Comparison of ENCODE assay signal across 8 cellular contexts in the genomic region with DNA sequence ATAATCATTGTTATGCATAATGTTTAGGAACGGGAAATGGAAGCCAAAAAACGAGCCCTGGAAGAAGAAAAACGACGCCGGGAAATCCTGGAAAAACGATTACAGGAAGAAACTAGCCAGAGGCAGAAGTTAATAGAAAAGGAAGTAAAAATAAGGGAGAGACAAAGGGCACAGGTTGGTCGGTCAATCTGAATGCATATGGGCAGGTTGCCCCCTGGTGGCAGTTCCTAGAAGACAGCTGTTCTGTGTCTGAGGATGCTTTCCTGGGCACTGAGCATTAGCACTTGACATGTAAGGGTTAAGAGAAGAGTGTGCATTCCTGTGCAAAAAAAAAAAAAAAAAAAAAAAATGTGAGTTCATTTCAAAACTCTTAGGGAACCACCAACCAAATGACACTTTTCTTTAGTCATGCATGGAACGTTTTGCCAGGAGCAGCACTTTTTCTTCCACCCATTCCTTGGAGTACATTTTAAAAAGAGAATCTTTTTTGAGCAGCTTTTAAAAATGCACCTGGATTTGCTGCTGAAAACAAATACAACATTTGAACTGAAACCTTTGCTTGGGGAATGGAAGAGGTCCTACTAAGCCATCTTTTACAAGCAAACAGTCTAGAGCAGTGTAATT. TPM values are rescaled to one million over a fixed set of nuclear protein-coding genes. Genes with fewer than 3 reads are reported as not detected.
DNase-seq lines count a peak whose midpoint lies in the region; ATAC-seq and TF ChIP-seq lines count a peak whose summit lies in the region.

No MANE protein-coding gene starts in this region.

- TF ChIP-seq POLR2A in NB4 (IDR thresholded peaks at IDR 0.05; ENCODE audit: extremely low read depth, insufficient read length), result no peak

- in situ Hi-C loops in SK-MEL-5 (cut with HindIII; ENCODE audit: low pct_unique_long_range_greater_than_20kb, low sequenced_read_pairs), result loop anchor here (25.0 kb wide), 1 partner anchor 255 kb away; no protein-coding TSS in a partner anchor

- H3K27ac Mint-ChIP-seq in activated naive CD4-positive, alpha-beta T cell treated with anti-CD3 and anti-CD28 coated beads for 36 hours, result no peak overlapping the region
- peak overlapping the region; percentile 9 for H3K27ac Mint-ChIP-seq in glutamatergic neuron (ENCODE audit: unreplicated experiment)
- H3K27ac Mint-ChIP-seq in type B pancreatic cell, result peak overlapping the region; percentile 49

- no peaks in the 10 kb centered on the region for H3K27me3 Mint-ChIP-seq in activated naive CD4-positive, alpha-beta T cell treated with anti-CD3 and anti-CD28 coated beads for 36 hours (ENCODE audit: low read depth)
- H3K27me3 Mint-ChIP-seq in glutamatergic neuron (ENCODE audit: unreplicated experiment) (peaks cover 2% of the 10 kb centered on the region), type B pancreatic cell (no peaks in the 10 kb centered on the region)

- H3K36me3 Mint-ChIP-seq in activated naive CD4-positive, alpha-beta T cell treated with anti-CD3 and anti-CD28 coated beads for 36 hours (ENCODE audit: low read depth), result no peaks in the 10 kb centered on the region
- no peaks in the 10 kb centered on the region for H3K36me3 Mint-ChIP-seq in glutamatergic neuron (ENCODE audit: unreplicated experiment)
- no peaks in the 10 kb centered on the region for H3K36me3 Mint-ChIP-seq in type B pancreatic cell

- CTCF ChIA-PET in activated naive CD4-positive, alpha-beta T cell treated with anti-CD3 and anti-CD28 coated beads for 36 hours (lab: Charles Lee), result interaction anchor here (0.6 to 8.2 kb wide), 29 partner anchors 10 to 390 kb away, joined by 3 to 159 read pairs (median 4); a partner anchor contains a TSS

- ATAC-seq in HG02571 (IDR thresholded peaks at IDR 0.05; ENCODE audit: unreplicated experiment), result peak; percentile 93

- no peaks in the 10 kb centered on the region for H3K9me3 Mint-ChIP-seq in activated naive CD4-positive, alpha-beta T cell treated with anti-CD3 and anti-CD28 coated beads for 36 hours
- H3K9me3 Mint-ChIP-seq in glutamatergic neuron (ENCODE audit: unreplicated experiment), result peaks cover 2% of the 10 kb centered on the region
- H3K9me3 Mint-ChIP-seq in type B pancreatic cell, result no peaks in the 10 kb centered on the region

- H3K4me3 Mint-ChIP-seq in activated naive CD4-positive, alpha-beta T cell treated with anti-CD3 and anti-CD28 coated beads for 36 hours, result no peak overlapping the region
- H3K4me3 Mint-ChIP-seq in glutamatergic neuron (ENCODE audit: unreplicated experiment), result no peak overlapping the region
- H3K4me3 Mint-ChIP-seq in type B pancreatic cell, result peak overlapping the region; percentile 17

- peak; percentile 88 for TF ChIP-seq CTCF in GM10266 (IDR thresholded peaks at IDR 0.05; ENCODE audit: control insufficient read depth, insufficient read depth, low read depth, missing control alignments)
- peak; percentile 75 for TF ChIP-seq CTCF in NB4 (IDR thresholded peaks at IDR 0.05; ENCODE audit: low read depth, low read length)
- TF ChIP-seq CTCF in glutamatergic neuron (IDR thresholded peaks at IDR 0.05; ENCODE audit: partially characterized antibody, unreplicated experiment), result peak; percentile 97
- peak; percentile 96 for TF ChIP-seq CTCF in type B pancreatic cell (conservative IDR thresholded peaks at IDR 0.05)

- intact Hi-C loops in activated naive CD4-positive, alpha-beta T cell treated with anti-CD3 and anti-CD28 coated beads for 36 hours (cut with micrococcal nuclease), result loop anchor here (1.0 to 10.0 kb wide), 8 partner anchors 46 to 653 kb away; no protein-coding TSS in a partner anchor

- no peak overlapping the region for H3K4me3 ChIP-seq in NB4 (ENCODE audit: low read depth, low read length)

- peaks cover 25% of the 10 kb centered on the region for H3K4me1 Mint-ChIP-seq in activated naive CD4-positive, alpha-beta T cell treated with anti-CD3 and anti-CD28 coated beads for 36 hours (ENCODE audit: low read depth)
- H3K4me1 Mint-ChIP-seq in glutamatergic neuron (ENCODE audit: low read depth, unreplicated experiment), result peaks cover 3% of the 10 kb centered on the region
- H3K4me1 Mint-ChIP-seq in type B pancreatic cell (ENCODE audit: unreplicated experiment), result peaks cover 10% of the 10 kb centered on the region

- DNase-seq in GM10266 (ENCODE audit: extremely low spot score) (peak; percentile 53), NB4 (ENCODE audit: low read depth) (peak; percentile 75), SK-MEL-5 (ENCODE audit: low read depth, low spot score) (peak; percentile 89), glutamatergic neuron (peak; percentile 84), pons (ENCODE audit: low spot score) (peak; percentile 87), type B pancreatic cell (ENCODE audit: extremely low spot score, unreplicated experiment) (peak; percentile 82)
- peak; percentile 93 for DNase-seq in activated naive CD4-positive, alpha-beta T cell treated with anti-CD3 and anti-CD28 coated beads for 36 hours

RNA-seq across cellular contexts. Expression of a gene that starts 11.1 kb away (rescaled TPM):
- total RNA-seq in SK-MEL-5 (2014; rRNA removed; shearing (Covaris generic)), result 60.9 and 66.4 TPM in 2 replicates
- polyA plus RNA-seq in SK-MEL-5 (2015; cell fraction: cytosol; rRNA removed), result 30.1 and 33.3 TPM in 2 replicates
- 51.7 and 61.7 TPM in 2 replicates for polyA plus RNA-seq in SK-MEL-5 (2015; cell fraction: nucleus; rRNA removed)
- 10 to 100 TPM; 53.1 to 54.6 TPM for total RNA-seq in activated naive CD4-positive, alpha-beta T cell treated with anti-CD3 and anti-CD28 coated beads for 36 hours
- total RNA-seq in glutamatergic neuron (ENCODE audit: unreplicated experiment), result 35.9 TPM
- 32.7 and 40.2 TPM in 2 replicates for total RNA-seq in type B pancreatic cell (ENCODE audit: low replicate concordance)

RNA-seq across cellular contexts. Expression of a gene that starts 31.0 kb away (rescaled TPM):
- not detected in 2 replicates for total RNA-seq in SK-MEL-5 (2014; rRNA removed; shearing (Covaris generic))
- polyA plus RNA-seq in SK-MEL-5 (2015; cell fraction: cytosol; rRNA removed), result not detected in 2 replicates
- polyA plus RNA-seq in SK-MEL-5 (2015; cell fraction: nucleus; rRNA removed), result not detected in 2 replicates
- total RNA-seq in activated naive CD4-positive, alpha-beta T cell treated with anti-CD3 and anti-CD28 coated beads for 36 hours, result 1 to 10 TPM; 1.2 TPM
- total RNA-seq in glutamatergic neuron (ENCODE audit: unreplicated experiment) (819 TPM), type B pancreatic cell (ENCODE audit: low replicate concordance) (4.8 and 14.8 TPM in 2 replicates)

Comparison
In these comparisons a context has a peak if more than half of its experiments do, and no peak if none do; other contexts are left out.
1. RNA of a gene that starts 31.0 kb away (total RNA-seq): 819 TPM in glutamatergic neuron (single experiment); 4.8 to 14.8 TPM in type B pancreatic cell, 1.2 TPM in activated naive CD4-positive, alpha-beta T cell treated with anti-CD3 and anti-CD28 coated beads for 36 hours and not detected in SK-MEL-5; every median in the first group is over 10 times any median in the second.
2. Peak in every context shown above with its lines, with median percentiles within 50 percentile points of each other: DNase-seq and CTCF ChIP-seq.